In genomic region chr1:23591460-23592208, GRCh38 we compare ENCODE assay signal across 9 cellular contexts. TPM values are rescaled to one million over a fixed set of nuclear protein-coding genes. Genes with fewer than 3 reads are reported as not detected.
A peak's percentile ranks its signal among the peaks of the same experiment; 100 is the strongest.
DNase-seq lines count a peak whose midpoint lies in the region; ATAC-seq, FAIRE-seq and TF ChIP-seq lines count a peak whose summit lies in the region.
"Had no signal": no experiment of that assay in that cellular context is flagged by ENCODE, and none has a peak within 500 bp of the region (broad histone marks: within the 10 kb centered on the region; RNA-seq: fewer than 3 reads in every experiment).

No MANE protein-coding gene starts in this region.

- 20% methylated on average over 13 of the region's 15 CpGs for WGBS in K562 (ENCODE audit: insufficient coverage, low coverage, missing lambda C conversion rate)

- H3K79me2 ChIP-seq in Loucy (ENCODE audit: insufficient read depth, low read length) (no peaks in the 10 kb centered on the region), K562 (ENCODE audit: control insufficient read depth, insufficient read depth, low read length) (no peaks in the 10 kb centered on the region)

- no peaks in the 10 kb centered on the region for H3K9me1 ChIP-seq in K562 (ENCODE audit: control insufficient read depth, insufficient read depth, low read length)

- H3K9me2 ChIP-seq in Loucy (replicated peaks; ENCODE audit: low read depth, low read length), result no peaks in the 10 kb centered on the region

- in situ Hi-C loops in K562 (cut with MboI), result no loop called here

- H3K27me3 ChIP-seq in Loucy (ENCODE audit: insufficient read depth, low read length, poor library complexity, severe bottlenecking) (no peaks in the 10 kb centered on the region), K562 (ENCODE audit: control insufficient read depth in 2 of 2, insufficient read depth in 2 of 2, low read length in 2 of 2) (peaks cover 5 to 34% of the 10 kb centered on the region in 2 experiments; a peak in 4 of 5 replicates)

- H3K27ac ChIP-seq in K562 (ENCODE audit: extremely low read depth, low read depth, low read length), result no peak overlapping the region

- H2AFZ ChIP-seq in Loucy (ENCODE audit: low read length) (0 out of 2 replicates have a peak overlapping the region, but pooled peaks have one; percentile 6), K562 (ENCODE audit: low read depth, low read length) (peak overlapping the region; percentile 41)

- H3F3A ChIP-seq in Loucy (ENCODE audit: low read depth), result no peaks in the 10 kb centered on the region

- no peak for FAIRE-seq in K562 (lab: Jason Lieb, UNC)
- FAIRE-seq: islet of Langerhans had no signal

- H4K20me1 ChIP-seq in Loucy (ENCODE audit: insufficient read depth, low read length, poor library complexity, severe bottlenecking) (no peaks in the 10 kb centered on the region), K562 (replicated peaks; ENCODE audit: control insufficient read depth, insufficient read depth, low read length) (no peaks in the 10 kb centered on the region)

- H3K36me3 ChIP-seq in Loucy (ENCODE audit: insufficient read depth, low read length) (no peaks in the 10 kb centered on the region), K562 (ENCODE audit: control insufficient read depth, insufficient read depth, low read length) (no peaks in the 10 kb centered on the region)

- no peaks in the 10 kb centered on the region for H3K9me3 ChIP-seq in Loucy (ENCODE audit: insufficient read depth, low read depth, low read length)
- no peaks in the 10 kb centered on the region for H3K9me3 ChIP-seq in K562 (replicated peaks; ENCODE audit: control insufficient read depth, insufficient read depth, low read depth, low read length)

- intact Hi-C loops in K562 (cut with micrococcal nuclease), result no loop called here

- CTCF ChIA-PET in K562 (lab: Yijun Ruan, JAX; ENCODE audit: low intra/inter-chr PET ratio), result no interaction called here

- TF ChIP-seq CTCF in Loucy (conservative IDR thresholded peaks at IDR 0.05; ENCODE audit: low read length) (no peak), K562 (IDR thresholded peaks at IDR 0.05 in 2 of 3, conservative IDR thresholded peaks at IDR 0.05 in 1 of 3; ENCODE audit: insufficient read depth in 2 of 3, low read depth in 1 of 3, low read length in 3 of 3) (no peak)

- no peak for TF ChIP-seq EP300 in K562 (IDR thresholded peaks at IDR 0.05; ENCODE audit: low read length)

- ATAC-seq in K562 (peak; percentile 11; the same call in 1 of the 3 replicates), HG02678 (IDR thresholded peaks at IDR 0.05; ENCODE audit: unreplicated experiment) (no peak), GM18870 (IDR thresholded peaks at IDR 0.05; ENCODE audit: unreplicated experiment) (no peak)

- peak overlapping the region; percentile 37 for H3K4me2 ChIP-seq in Loucy (ENCODE audit: low read depth, low read length, poor library complexity, severe bottlenecking)
- H3K4me2 ChIP-seq in K562 (ENCODE audit: insufficient read depth, low read length), result no peak overlapping the region

- H3K9ac ChIP-seq in Loucy (ENCODE audit: low read depth, low read length, poor library complexity, severe bottlenecking) (peak overlapping the region; percentile 54), K562 (ENCODE audit: insufficient read depth in 1 of 2, low read depth in 2 of 2, low read length in 2 of 2) (peak overlapping the region in 1 of 2 experiments; percentile 71; a peak in 2 of 4 replicates)

- peak overlapping the region; percentile 14 for H3K4me3 ChIP-seq in Loucy (ENCODE audit: low read length, poor library complexity, severe bottlenecking)
- no peak overlapping the region for H3K4me3 ChIP-seq in K562

- no TSS peak for BruUV-seq in K562 (replicated peaks; lab: Mats Ljungman, UMichigan)

- POLR2A ChIA-PET in K562 (lab: Yijun Ruan, JAX), result interaction anchor here (0.6 to 2.1 kb wide), 6 partner anchors 8 to 1902 kb away, joined by 3 to 8 read pairs (median 4); no protein-coding TSS in a partner anchor

- peaks cover 17% of the 10 kb centered on the region for H3K4me1 ChIP-seq in Loucy (ENCODE audit: insufficient read depth, low read length, poor library complexity, severe bottlenecking)
- peaks cover 11 to 25% of the 10 kb centered on the region in 2 experiments for H3K4me1 ChIP-seq in K562 (replicated peaks in 1 of 2; ENCODE audit: control insufficient read depth in 2 of 2, insufficient read depth in 2 of 2, low read length in 2 of 2)

- no peak for TF ChIP-seq RAD21 in K562 (CRISPR knock-in tag; conservative IDR thresholded peaks at IDR 0.05 in 1 of 2, IDR thresholded peaks at IDR 0.05 in 1 of 2)

- peak; percentile 72 for DNase-seq in activated CD4-positive, alpha-beta T cell treated with anti-CD3 and anti-CD28 coated beads for 48 hours
- DNase-seq in activated CD4-positive, alpha-beta T cell treated with anti-CD3 and anti-CD28 coated beads, Interleukin-2, amount 50 U/mL, for 1 hour, result no peak
- DNase-seq in K562 (ENCODE audit: extremely low read depth in 1 of 4, low spot score in 3 of 4) (peak in 1 of 4 experiments; percentile 35), NCI-H2029 (lab: John Stamatoyannopoulos, UW) (no peak)
- peak; percentile 79 for DNase-seq in stimulated activated CD8-positive, alpha-beta memory T cell treated with anti-CD3 and anti-CD28 coated beads, Interleukin-4, amount 100 ng/mL, for 48 hours

- TF ChIP-seq POLR2A in K562 (conservative IDR thresholded peaks at IDR 0.05), result no peak

TF ChIP-seq in K562, 482 proteins besides CTCF, POLR2A, EP300 and RAD21 (continues in another document):
- TF ChIP-seq PTRF (tag; IDR thresholded peaks at IDR 0.05) (no peak), MAFG (tag; conservative IDR thresholded peaks at IDR 0.05) (no peak), NR4A1 (CRISPR knock-in tag; IDR thresholded peaks at IDR 0.05) (no peak), NR4A1 (tag; IDR thresholded peaks at IDR 0.05) (no peak), FOSL1 (tag; conservative IDR thresholded peaks at IDR 0.05) (no peak), BCL6 (CRISPR knock-in tag; IDR thresholded peaks at IDR 0.05) (no peak), MTA3 (IDR thresholded peaks at IDR 0.05; ENCODE audit: borderline replicate concordance) (no peak), CCAR2 (IDR thresholded peaks at IDR 0.05; ENCODE audit: low read depth, low read length) (no peak), HDAC8 (tag; IDR thresholded peaks at IDR 0.05) (0 out of 2 replicates have a peak, but pooled peaks have one; percentile 33), TFAP4 (CRISPR knock-in tag; IDR thresholded peaks at IDR 0.05; ENCODE audit: borderline replicate concordance) (peak; percentile 8; the same call in 1 of the 2 replicates), GTF2E2 (tag; IDR thresholded peaks at IDR 0.05) (no peak), ZBTB5 (IDR thresholded peaks at IDR 0.05) (no peak), ZNF778 (CRISPR knock-in tag; IDR thresholded peaks at IDR 0.05) (no peak), ID3 (CRISPR knock-in tag; IDR thresholded peaks at IDR 0.05) (no peak), ID3 (tag; IDR thresholded peaks at IDR 0.05) (peak; percentile 85; the same call in 1 of the 2 replicates), ZNF41 (CRISPR knock-in tag; conservative IDR thresholded peaks at IDR 0.05) (no peak), ZC3H11A (IDR thresholded peaks at IDR 0.05; ENCODE audit: low read depth, low read length) (no peak), ZNF239 (CRISPR knock-in tag; IDR thresholded peaks at IDR 0.05) (no peak)

RNA-seq across cellular contexts. Expression of gene ID3, which starts 32.3 kb away (rescaled TPM):
- total RNA-seq in K562 (2011; cell fraction: chromatin; rRNA removed; ENCODE audit: low replicate concordance), result 41.1 and 121 TPM in 2 replicates
- 126 and 137 TPM in 2 replicates for total RNA-seq in K562 (2011; cell fraction: nucleolus; rRNA removed)
- 87.5 and 98.1 TPM in 2 replicates for total RNA-seq in K562 (2011; cell fraction: nucleoplasm; rRNA removed)
- 50.9 and 59.4 TPM in 2 replicates for total RNA-seq in K562 (2014; rRNA removed)
- total RNA-seq in K562 (2014; rRNA removed; fragmentation: Illumina TruSeq; extraction: Trizol), result 12.6 and 17.2 TPM in 2 replicates
- total RNA-seq in K562 (2015; rRNA removed; fragmentation: Illumina TruSeq; extraction: Trizol), result 17.7 and 20.4 TPM in 2 replicates
- 42.2 and 44.8 TPM in 2 replicates for total RNA-seq in K562 (2021)
- 28.6 and 59.8 TPM in 2 replicates for polyA plus RNA-seq in K562 (2011; rRNA removed)
- 78.3 and 218 TPM in 2 replicates for polyA plus RNA-seq in K562 (2011; cell fraction: cytosol; rRNA removed)
- 52.1 and 90.3 TPM in 2 replicates for polyA plus RNA-seq in K562 (2011; cell fraction: nucleus; rRNA removed)
- 63.0 and 66.6 TPM in 2 replicates for polyA plus RNA-seq in K562 (2012)
- polyA plus RNA-seq in K562 (2014; fragmentation: Illumina TruSeq; extraction: Trizol), result 23.5 and 30.8 TPM in 2 replicates
- 10 to 100 TPM in 1 of 2 experiments, 1 to 10 TPM in 1; 6.8 to 13.2 TPM for polyA plus RNA-seq in K562 (2014; fragmentation: Nextera tagmentation; extraction: Ambion mirVana)
- polyA plus RNA-seq in K562 (2014; rRNA removed), result 44.4 and 54.2 TPM in 2 replicates
- 9.7 and 17.8 TPM in 2 replicates for polyA minus RNA-seq in K562 (2011; rRNA and poly(A)+ RNA removed)
- 23.9 and 44.6 TPM in 2 replicates for polyA minus RNA-seq in K562 (2011; cell fraction: cytosol; rRNA and poly(A)+ RNA removed)
- 65.3 and 68.1 TPM in 2 replicates for polyA minus RNA-seq in K562 (2011; cell fraction: nucleus; rRNA and poly(A)+ RNA removed)

Comparison
In these comparisons a context has a peak if more than half of its experiments do, and no peak if none do; other contexts are left out.
1. DNase-seq: peak in activated CD4-positive, alpha-beta T cell treated with anti-CD3 and anti-CD28 coated beads for 48 hours (single experiment) and stimulated activated CD8-positive, alpha-beta memory T cell treated with anti-CD3 and anti-CD28 coated beads, Interleukin-4, amount 100 ng/mL, for 48 hours (single experiment); none in activated CD4-positive, alpha-beta T cell treated with anti-CD3 and anti-CD28 coated beads, Interleukin-2, amount 50 U/mL, for 1 hour (single experiment) and NCI-H2029 (single experiment).